In the genomic region with DNA sequence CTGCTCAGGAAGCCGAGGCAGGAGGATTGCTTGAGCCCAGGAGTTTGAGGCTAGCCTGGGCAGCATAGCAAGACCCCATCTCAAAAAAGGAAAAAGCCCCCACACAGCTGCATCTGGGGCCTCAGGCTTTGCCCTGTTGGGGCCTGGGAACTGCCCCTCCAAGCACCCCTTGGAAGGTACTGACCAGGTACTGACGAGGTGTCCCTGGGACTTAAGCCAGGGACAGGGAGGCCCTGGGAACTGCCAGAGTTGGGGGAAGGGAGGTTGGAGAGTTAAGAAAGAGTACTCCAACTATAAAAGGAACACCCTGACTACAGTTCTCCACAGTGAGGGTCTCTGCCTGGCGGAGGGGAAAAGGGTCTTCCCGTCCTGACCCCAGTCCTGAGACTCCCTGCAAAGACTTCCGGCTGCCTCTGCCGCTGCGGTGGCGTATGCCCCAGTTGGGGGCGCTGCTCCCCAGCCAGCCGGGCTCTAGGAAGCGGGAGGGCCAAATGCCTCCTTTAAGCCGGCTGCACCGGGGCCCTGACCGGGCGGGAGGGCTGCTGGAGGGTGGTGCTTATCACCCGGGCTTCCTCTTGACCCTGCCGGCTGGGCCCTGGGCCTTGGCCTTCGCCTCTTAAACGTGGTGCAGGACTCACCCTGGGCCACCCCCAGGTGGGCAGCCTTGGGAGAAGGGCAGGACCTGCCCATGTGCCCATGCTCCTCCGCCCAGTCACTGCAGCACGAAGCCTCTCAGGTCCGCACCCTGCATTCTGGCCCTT, we compare ENCODE assay signal across 8 cellular contexts. TPM values are rescaled to one million over a fixed set of nuclear protein-coding genes. Genes with fewer than 3 reads are reported as not detected.
A peak's percentile ranks its signal among the peaks of the same experiment; 100 is the strongest.
DNase-seq lines count a peak whose midpoint lies in the region; ATAC-seq and TF ChIP-seq lines count a peak whose summit lies in the region.

No MANE protein-coding gene starts in this region.

- no peak overlapping the region for H3K27ac Mint-ChIP-seq in osteocyte (ENCODE audit: unreplicated experiment)

- H3K4me3 Mint-ChIP-seq in osteocyte (ENCODE audit: unreplicated experiment), result no peak overlapping the region

- DNase-seq in NCI-H2196 (lab: John Stamatoyannopoulos, UW; ENCODE audit: unreplicated experiment) (peak; percentile 23), NCI-H2196 treated with DMSO at 0.1 percent for 48 hours (lab: John Stamatoyannopoulos, UW; ENCODE audit: unreplicated experiment) (no peak), NCI-H2227 (lab: John Stamatoyannopoulos, UW; ENCODE audit: unreplicated experiment) (peak; percentile 67), fibroblast of villous mesenchyme (ENCODE audit: low read depth) (peak; percentile 57), osteocyte (ENCODE audit: extremely low spot score, unreplicated experiment) (no peak), NCI-H187 (lab: John Stamatoyannopoulos, UW) (no peak)
- DNase-seq in activated CD8-positive, alpha-beta memory T cell treated with anti-CD3 and anti-CD28 coated beads for 48 hours (ENCODE audit: low read depth in 2 of 3, low spot score in 2 of 3), result peak in 2 of 3 experiments; percentile 40 to 42

- ATAC-seq in GM18873 (IDR thresholded peaks at IDR 0.05; ENCODE audit: low FRiP score, unreplicated experiment), result no peak

- peaks cover 14% of the 10 kb centered on the region for H3K27me3 Mint-ChIP-seq in osteocyte (ENCODE audit: unreplicated experiment)

- H3K36me3 Mint-ChIP-seq in osteocyte (ENCODE audit: unreplicated experiment), result no peaks in the 10 kb centered on the region

- H3K9me3 Mint-ChIP-seq in osteocyte (ENCODE audit: unreplicated experiment), result no peaks in the 10 kb centered on the region

- peak; percentile 81 for TF ChIP-seq CTCF in fibroblast of villous mesenchyme (IDR thresholded peaks at IDR 0.05; ENCODE audit: insufficient read depth, low read depth, low read length)
- TF ChIP-seq CTCF in osteocyte (IDR thresholded peaks at IDR 0.05), result peak; percentile 64

- no peak overlapping the region for H3K4me3 ChIP-seq in fibroblast of villous mesenchyme (ENCODE audit: low read depth, low read length)

- H3K4me1 Mint-ChIP-seq in osteocyte (ENCODE audit: unreplicated experiment), result peaks cover 9% of the 10 kb centered on the region

RNA-seq across cellular contexts. Expression of gene SLC30A3, which starts 12.8 kb away (rescaled TPM):
- total RNA-seq in fibroblast of villous mesenchyme (0.32 TPM in 1 of 2 replicates, not detected in the other), osteocyte (not detected in 2 replicates)

RNA-seq across cellular contexts. Expression of gene DNAJC5G, which starts 25.2 kb away (rescaled TPM):
- total RNA-seq in fibroblast of villous mesenchyme (not detected in 2 replicates), osteocyte (not detected in 2 replicates)

RNA-seq across cellular contexts. Expression of gene TRIM54, which starts 32.2 kb away (rescaled TPM):
- not detected in 2 replicates for total RNA-seq in fibroblast of villous mesenchyme
- total RNA-seq in osteocyte, result not detected in 2 replicates

RNA-seq across cellular contexts. Expression of gene CAD, which starts 32.9 kb away (rescaled TPM):
- total RNA-seq in fibroblast of villous mesenchyme (32.4 and 43.8 TPM in 2 replicates), osteocyte (72.6 and 76.9 TPM in 2 replicates)

RNA-seq across cellular contexts. Expression of gene SLC5A6, which starts 38.0 kb away (rescaled TPM):
- 20.9 and 25.9 TPM in 2 replicates for total RNA-seq in fibroblast of villous mesenchyme
- 33.2 and 33.3 TPM in 2 replicates for total RNA-seq in osteocyte

Comparison
In these comparisons a context has a peak if more than half of its experiments do, and no peak if none do; other contexts are left out.
1. DNase-seq: peak in NCI-H2196 (single experiment), NCI-H2227 (single experiment), activated CD8-positive, alpha-beta memory T cell treated with anti-CD3 and anti-CD28 coated beads for 48 hours (2 of 3) and fibroblast of villous mesenchyme (single experiment); none in NCI-H2196 treated with DMSO at 0.1 percent for 48 hours (single experiment), osteocyte (single experiment) and NCI-H187 (0 of 2).